ENCODE assay signal across 9 cellular contexts in genomic region chr2:117815946-117816345, GRCh38. TPM values are rescaled to one million over a fixed set of nuclear protein-coding genes. Genes with fewer than 3 reads are reported as not detected.
DNase-seq lines count a peak whose midpoint lies in the region; ATAC-seq and TF ChIP-seq lines count a peak whose summit lies in the region.
"Had no signal": no experiment of that assay in that cellular context is flagged by ENCODE, and none has a peak within 500 bp of the region (broad histone marks: within the 10 kb centered on the region; RNA-seq: fewer than 3 reads in every experiment).

No MANE protein-coding gene starts in this region.

- DNase-seq in CD4-positive, CD25-positive, alpha-beta regulatory T cell: no peak
- no peak for DNase-seq in central memory CD8-positive, alpha-beta T cell (ENCODE audit: low spot score in 2 of 2)
- DNase-seq in natural killer cell: no peak
- no peak for DNase-seq in NCI-H2227 (lab: John Stamatoyannopoulos, UW; ENCODE audit: unreplicated experiment)
- no peak for DNase-seq in stimulated activated CD4-positive, alpha-beta T cell treated with anti-CD3 and anti-CD28 coated beads, Interleukin-4, amount 100 ng/mL, for 1 hour
- no peak for DNase-seq in NCI-H1105 treated with DMSO at 0.1 percent for 48 hours (lab: John Stamatoyannopoulos, UW)
- no peak for DNase-seq in GM13976 (ENCODE audit: low spot score)
- DNase-seq: SHP77 had no signal

- no peak for TF ChIP-seq CTCF in KMS-11 (conservative IDR thresholded peaks at IDR 0.05; ENCODE audit: low read depth, low read length)
- no peak for TF ChIP-seq CTCF in natural killer cell (IDR thresholded peaks at IDR 0.05)
- no peak for TF ChIP-seq CTCF in GM13976 (IDR thresholded peaks at IDR 0.05; ENCODE audit: borderline replicate concordance, control extremely low read depth, extremely low read depth, insufficient read depth, missing control alignments)

- in situ Hi-C loops in GM13976 (cut with MboI; ENCODE audit: low sequenced_read_pairs, unreplicated experiment): no loop called here

- peak overlapping the region; percentile 93 for H3K4me3 ChIP-seq in CD4-positive, CD25-positive, alpha-beta regulatory T cell (ENCODE audit: low read depth, low read length)
- peak overlapping the region; percentile 21 for H3K4me3 ChIP-seq in KMS-11 (IDR thresholded peaks at IDR 0.05; ENCODE audit: insufficient read depth, low read depth, low read length)

- intact Hi-C loops in natural killer cell (cut with micrococcal nuclease): loop anchor here (2.0 to 10.0 kb wide), 3 partner anchors 115 to 1549 kb away; partner anchors contain the start of genes C2orf76, DBI and INSIG2

- peaks cover 40% of the 10 kb centered on the region for H3K36me3 ChIP-seq in CD4-positive, CD25-positive, alpha-beta regulatory T cell (ENCODE audit: control insufficient read depth, insufficient read depth, low read length)
- no peaks in the 10 kb centered on the region for H3K36me3 ChIP-seq in KMS-11 (ENCODE audit: insufficient read depth)

- peaks cover 5% of the 10 kb centered on the region for H3K27me3 Mint-ChIP-seq in CD4-positive, CD25-positive, alpha-beta regulatory T cell
- no peaks in the 10 kb centered on the region for H3K27me3 Mint-ChIP-seq in central memory CD8-positive, alpha-beta T cell
- peaks cover 0 to 4% of the 10 kb centered on the region in 2 donors for H3K27me3 Mint-ChIP-seq in natural killer cell (ENCODE audit: low read depth in 2 of 2)

- peaks cover 29% of the 10 kb centered on the region for H3K79me2 ChIP-seq in KMS-11 (ENCODE audit: insufficient read depth, low read depth)

- no peak for ATAC-seq in CD4-positive, CD25-positive, alpha-beta regulatory T cell (ENCODE audit: low read depth in 2 of 2)
- ATAC-seq in central memory CD8-positive, alpha-beta T cell (replicated peaks; ENCODE audit: extremely low read depth, poor library complexity, severe bottlenecking): no peak
- no peak for ATAC-seq in natural killer cell

- no peaks in the 10 kb centered on the region for H3K27me3 ChIP-seq in CD4-positive, CD25-positive, alpha-beta regulatory T cell (ENCODE audit: control insufficient read depth, insufficient read depth, low read length)
- H3K27me3 ChIP-seq in KMS-11 (ENCODE audit: insufficient read depth, low read depth): no peaks in the 10 kb centered on the region

- peaks cover 38% of the 10 kb centered on the region for H3K36me3 Mint-ChIP-seq in CD4-positive, CD25-positive, alpha-beta regulatory T cell
- peaks cover 48% of the 10 kb centered on the region for H3K36me3 Mint-ChIP-seq in central memory CD8-positive, alpha-beta T cell (ENCODE audit: insufficient read depth)
- peaks cover 13% of the 10 kb centered on the region for H3K36me3 Mint-ChIP-seq in natural killer cell

- peaks cover 37% of the 10 kb centered on the region for H3K4me1 ChIP-seq in CD4-positive, CD25-positive, alpha-beta regulatory T cell (ENCODE audit: control insufficient read depth, insufficient read depth, low read length, poor library complexity, severe bottlenecking)
- peaks cover 18% of the 10 kb centered on the region for H3K4me1 ChIP-seq in KMS-11 (ENCODE audit: low read depth, poor library complexity, severe bottlenecking)

- no peak overlapping the region for H2AFZ ChIP-seq in KMS-11 (ENCODE audit: low read depth)

- peak overlapping the region in 2 of 3 donors; percentile 99 for H3K27ac Mint-ChIP-seq in CD4-positive, CD25-positive, alpha-beta regulatory T cell
- peak overlapping the region; percentile 97 for H3K27ac Mint-ChIP-seq in central memory CD8-positive, alpha-beta T cell (ENCODE audit: low read depth)
- peak overlapping the region; percentile 88 to 96 for H3K27ac Mint-ChIP-seq in natural killer cell

- no peaks in the 10 kb centered on the region for H3K9me3 Mint-ChIP-seq in CD4-positive, CD25-positive, alpha-beta regulatory T cell
- no peaks in the 10 kb centered on the region for H3K9me3 Mint-ChIP-seq in central memory CD8-positive, alpha-beta T cell
- no peaks in the 10 kb centered on the region for H3K9me3 Mint-ChIP-seq in natural killer cell

- peak overlapping the region; percentile 98 for H3K27ac ChIP-seq in CD4-positive, CD25-positive, alpha-beta regulatory T cell (ENCODE audit: insufficient read depth, low read length, poor library complexity, severe bottlenecking)
- no peak overlapping the region for H3K27ac ChIP-seq in KMS-11

- no peaks in the 10 kb centered on the region for H3K9me3 ChIP-seq in CD4-positive, CD25-positive, alpha-beta regulatory T cell (ENCODE audit: control insufficient read depth in 2 of 2, low read length in 2 of 2)

- H3K4me2 ChIP-seq in KMS-11: peak overlapping the region; percentile 73

- H3K9ac ChIP-seq in KMS-11: no peak overlapping the region

- no peaks in the 10 kb centered on the region for H4K20me1 ChIP-seq in KMS-11 (ENCODE audit: insufficient read depth)

- peak overlapping the region; percentile 85 to 96 (median 90) for H3K4me3 Mint-ChIP-seq in CD4-positive, CD25-positive, alpha-beta regulatory T cell
- H3K4me3 Mint-ChIP-seq in central memory CD8-positive, alpha-beta T cell: peak overlapping the region; percentile 88
- peak overlapping the region; percentile 92 for H3K4me3 Mint-ChIP-seq in natural killer cell

- peaks cover 13 to 61% (median 43%) of the 10 kb centered on the region in 4 donors for H3K4me1 Mint-ChIP-seq in CD4-positive, CD25-positive, alpha-beta regulatory T cell
- H3K4me1 Mint-ChIP-seq in central memory CD8-positive, alpha-beta T cell: peaks cover 44% of the 10 kb centered on the region
- H3K4me1 Mint-ChIP-seq in natural killer cell: peaks cover 23 to 36% of the 10 kb centered on the region in 2 donors

RNA-seq across cellular contexts. Expression of gene DDX18, which starts 1.5 kb away (rescaled TPM):
- 120 TPM for total RNA-seq in CD4-positive, CD25-positive, alpha-beta regulatory T cell
- polyA plus RNA-seq in CD4-positive, CD25-positive, alpha-beta regulatory T cell: 10 to 100 TPM; 35.6 to 47.0 (median 39.2) TPM
- total RNA-seq in natural killer cell: 10 to 100 TPM; 65.2 to 68.6 (median 67.8) TPM
